ENCODE assay signal across 1 cellular context in the genomic region with DNA sequence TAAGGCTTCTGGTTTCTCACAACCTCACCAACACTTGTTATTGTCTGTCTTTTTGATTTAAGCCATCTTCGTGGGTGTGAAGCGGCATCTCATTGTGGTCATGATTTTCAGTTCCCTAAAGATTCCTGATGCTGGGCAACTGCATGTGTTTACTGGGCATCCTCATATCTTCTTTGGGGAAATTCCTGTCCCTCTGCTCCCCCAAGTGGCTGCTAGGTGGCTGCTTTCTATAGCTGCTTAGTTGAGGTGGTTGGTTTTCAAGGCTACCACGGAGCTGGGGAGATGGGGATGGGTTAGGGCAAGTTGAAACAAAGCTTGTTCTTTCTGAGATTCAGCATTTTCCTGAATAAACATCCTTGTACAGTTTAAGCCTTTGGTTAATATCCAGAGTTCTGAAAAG.
TF ChIP-seq lines count a peak whose summit lies in the region.

No MANE protein-coding gene starts in this region.

TF ChIP-seq in HCT116, 20 proteins besides CTCF, POLR2A, EP300 and RAD21:
- TF ChIP-seq, protein P1, sequence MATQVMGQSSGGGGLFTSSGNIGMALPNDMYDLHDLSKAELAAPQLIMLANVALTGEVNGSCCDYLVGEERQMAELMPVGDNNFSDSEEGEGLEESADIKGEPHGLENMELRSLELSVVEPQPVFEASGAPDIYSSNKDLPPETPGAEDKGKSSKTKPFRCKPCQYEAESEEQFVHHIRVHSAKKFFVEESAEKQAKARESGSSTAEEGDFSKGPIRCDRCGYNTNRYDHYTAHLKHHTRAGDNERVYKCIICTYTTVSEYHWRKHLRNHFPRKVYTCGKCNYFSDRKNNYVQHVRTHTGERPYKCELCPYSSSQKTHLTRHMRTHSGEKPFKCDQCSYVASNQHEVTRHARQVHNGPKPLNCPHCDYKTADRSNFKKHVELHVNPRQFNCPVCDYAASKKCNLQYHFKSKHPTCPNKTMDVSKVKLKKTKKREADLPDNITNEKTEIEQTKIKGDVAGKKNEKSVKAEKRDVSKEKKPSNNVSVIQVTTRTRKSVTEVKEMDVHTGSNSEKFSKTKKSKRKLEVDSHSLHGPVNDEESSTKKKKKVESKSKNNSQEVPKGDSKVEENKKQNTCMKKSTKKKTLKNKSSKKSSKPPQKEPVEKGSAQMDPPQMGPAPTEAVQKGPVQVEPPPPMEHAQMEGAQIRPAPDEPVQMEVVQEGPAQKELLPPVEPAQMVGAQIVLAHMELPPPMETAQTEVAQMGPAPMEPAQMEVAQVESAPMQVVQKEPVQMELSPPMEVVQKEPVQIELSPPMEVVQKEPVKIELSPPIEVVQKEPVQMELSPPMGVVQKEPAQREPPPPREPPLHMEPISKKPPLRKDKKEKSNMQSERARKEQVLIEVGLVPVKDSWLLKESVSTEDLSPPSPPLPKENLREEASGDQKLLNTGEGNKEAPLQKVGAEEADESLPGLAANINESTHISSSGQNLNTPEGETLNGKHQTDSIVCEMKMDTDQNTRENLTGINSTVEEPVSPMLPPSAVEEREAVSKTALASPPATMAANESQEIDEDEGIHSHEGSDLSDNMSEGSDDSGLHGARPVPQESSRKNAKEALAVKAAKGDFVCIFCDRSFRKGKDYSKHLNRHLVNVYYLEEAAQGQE (IDR thresholded peaks at IDR 0.05; ENCODE audit: low read depth) = no peak
- no peak for TF ChIP-seq ZNF274 (IDR thresholded peaks at IDR 0.05; ENCODE audit: low read depth, low read length)
- no peak for TF ChIP-seq SP1 (IDR thresholded peaks at IDR 0.05; ENCODE audit: low read depth)
- TF ChIP-seq ELF1 (IDR thresholded peaks at IDR 0.05; ENCODE audit: borderline replicate concordance, low read depth) = no peak
- no peak for TF ChIP-seq POLR2AphosphoS5 (IDR thresholded peaks at IDR 0.05; ENCODE audit: low read depth, low read length)
- no peak for TF ChIP-seq EZH2 (IDR thresholded peaks at IDR 0.05)
- no peak for TF ChIP-seq FOSL1 (IDR thresholded peaks at IDR 0.05; ENCODE audit: low read depth)
